35 cellular contexts compared by ENCODE assay signal in genomic region chr14:52901357-52901980, GRCh38. TPM values are rescaled to one million over a fixed set of nuclear protein-coding genes. Genes with fewer than 3 reads are reported as not detected.
DNase-seq lines count a peak whose midpoint lies in the region; ATAC-seq, FAIRE-seq and TF ChIP-seq lines count a peak whose summit lies in the region.
"Had no signal": no experiment of that assay in that cellular context is flagged by ENCODE, and none has a peak within 500 bp of the region (broad histone marks: within the 10 kb centered on the region; RNA-seq: fewer than 3 reads in every experiment).

No MANE protein-coding gene starts in this region.

- BruUV-seq in GM12878 (replicated peaks; lab: Mats Ljungman, UMichigan): TSS peak; percentile 47

- H2AFZ ChIP-seq in GM12878 (ENCODE audit: control insufficient read depth, low read depth, low read length) (no peak overlapping the region), neuronal stem cell (ENCODE audit: low read length) (no peak overlapping the region), MM.1S (ENCODE audit: low read length) (no peak overlapping the region)
- H2AFZ ChIP-seq: hepatocyte had no signal

- no peak overlapping the region for H2AK5ac ChIP-seq in neuronal stem cell (ENCODE audit: low read depth, low read length)

- POLR2A ChIA-PET in GM12878 (lab: Charles Lee): no interaction called here

- H3K18ac ChIP-seq in neuronal stem cell (ENCODE audit: low read length): no peak overlapping the region

- no peak overlapping the region for H2BK15ac ChIP-seq in neuronal stem cell (ENCODE audit: low read length)

- WGBS in GM12878 (ENCODE audit: insufficient coverage, insufficient replicate concordance, low lambda C conversion rate, missing lambda C conversion rate): 28% methylated on average over 4 of the region's 4 CpGs
- WGBS in neuronal stem cell (ENCODE audit: extremely low coverage in 2 of 2, insufficient read length in 2 of 2, insufficient replicate concordance in 1 of 2), 2 donors: no CpG with 5 or more reads among the region's 4 CpGs

- H3K4ac ChIP-seq in neuronal stem cell (ENCODE audit: low read length): no peak overlapping the region

- H4K20me1 ChIP-seq in GM12878 (ENCODE audit: control insufficient read depth, insufficient read depth): no peaks in the 10 kb centered on the region
- no peaks in the 10 kb centered on the region for H4K20me1 ChIP-seq in MM.1S (ENCODE audit: insufficient read depth, low read length)

- SMC1A ChIA-PET in GM12878 (lab: Charles Lee; ENCODE audit: uncharacterized antibody, unreplicated experiment): no interaction called here

- H4K8ac ChIP-seq in neuronal stem cell (ENCODE audit: low read depth, low read length): no peak overlapping the region

- H3K9me3 ChIP-seq in GM12878 (replicated peaks; ENCODE audit: control insufficient read depth, insufficient read depth, low read length): no peaks in the 10 kb centered on the region
- no peaks in the 10 kb centered on the region for H3K9me3 ChIP-seq in neuronal stem cell (replicated peaks in 1 of 2; ENCODE audit: control insufficient read depth in 2 of 2, insufficient read depth in 1 of 2, low read depth in 1 of 2, low read length in 2 of 2)
- no peaks in the 10 kb centered on the region for H3K9me3 ChIP-seq in MM.1S (replicated peaks; ENCODE audit: insufficient read depth, low read length)
- H3K9me3 ChIP-seq: A549, gastrocnemius medialis, HAP-1, lower lobe of right lung, testis, uterus had no signal

- TF ChIP-seq RAD21 in GM12878 (IDR thresholded peaks at IDR 0.05; ENCODE audit: insufficient read depth, low read depth, low read length): no peak

- no peaks in the 10 kb centered on the region for H3F3A ChIP-seq in MM.1S (ENCODE audit: insufficient read depth, low read length)

- CTCF ChIA-PET in GM12878 (lab: Yijun Ruan, JAX): interaction anchor here (1.3 kb wide), 1 partner anchor 30 kb away, joined by 3 read pairs; no protein-coding TSS in a partner anchor

- no peaks in the 10 kb centered on the region for H3K9me2 ChIP-seq in MM.1S (replicated peaks; ENCODE audit: insufficient read depth, low read length)

- H3K4me1 ChIP-seq in GM12878 (ENCODE audit: control insufficient read depth, insufficient read depth, low read length) (no peaks in the 10 kb centered on the region), neuronal stem cell (ENCODE audit: control insufficient read depth in 2 of 2, insufficient read depth in 1 of 2, low read depth in 1 of 2, low read length in 2 of 2) (peaks cover 0 to 4% of the 10 kb centered on the region in 2 donors), MM.1S (ENCODE audit: low read length) (no peaks in the 10 kb centered on the region)
- H3K4me1 ChIP-seq: testis, uterus had no signal

- 0 out of 2 replicates have a peak overlapping the region, but pooled peaks have one; percentile 15 for H3K27ac ChIP-seq in 22Rv1
- H3K27ac ChIP-seq in GM12878 (ENCODE audit: control insufficient read depth, insufficient read depth): no peak overlapping the region
- H3K27ac ChIP-seq in neuronal stem cell (replicated peaks; ENCODE audit: low read length): peak overlapping the region; percentile 22
- no peak overlapping the region for H3K27ac ChIP-seq in MM.1S (ENCODE audit: low read length)
- H3K27ac ChIP-seq: gastrocnemius medialis, hepatocyte, lower lobe of right lung, skin epidermis, testis, uterus had no signal

- no peak overlapping the region for H3K9ac ChIP-seq in GM12878 (ENCODE audit: control insufficient read depth, insufficient read depth, low read length)
- no peak overlapping the region for H3K9ac ChIP-seq in neuronal stem cell (ENCODE audit: low read depth, low read length, poor library complexity)
- no peak overlapping the region for H3K9ac ChIP-seq in MM.1S (ENCODE audit: low read length)

- no peak for TF ChIP-seq POLR2A in GM12878 (IDR thresholded peaks at IDR 0.05; ENCODE audit: low read depth, low read length)

- H2BK12ac ChIP-seq in neuronal stem cell (ENCODE audit: low read length): no peak overlapping the region

- H4K91ac ChIP-seq in neuronal stem cell (ENCODE audit: low read depth, low read length, poor library complexity): no peak overlapping the region

- H3K4me2 ChIP-seq in GM12878 (ENCODE audit: control insufficient read depth, insufficient read depth) (no peak overlapping the region), neuronal stem cell (ENCODE audit: insufficient read depth, low read length, poor library complexity, severe bottlenecking) (no peak overlapping the region), MM.1S (ENCODE audit: low read depth, low read length) (no peak overlapping the region)
- H3K4me2 ChIP-seq: hepatocyte had no signal

- no peak overlapping the region for H2BK120ac ChIP-seq in neuronal stem cell (ENCODE audit: low read depth, low read length)

- TF ChIP-seq EP300 in GM12878 (IDR thresholded peaks at IDR 0.05; ENCODE audit: borderline replicate concordance in 1 of 2, control insufficient read depth in 1 of 2, low read depth in 2 of 2, low read length in 2 of 2): no peak

- RAD21 ChIA-PET in GM12878 (lab: Charles Lee; ENCODE audit: unreplicated experiment): interaction anchor here (1.2 kb wide), 1 partner anchor 59 kb away, joined by 3 read pairs; no protein-coding TSS in a partner anchor

- FAIRE-seq in HTR-8/SVneo (lab: Jason Lieb, UNC) (peak; percentile 76), GM12878 (lab: Jason Lieb, UNC) (no peak)
- FAIRE-seq: A549, D721Med, endometrium, GM19239 had no signal

- H3K27me3 ChIP-seq in GM12878 (replicated peaks in 1 of 2; ENCODE audit: control insufficient read depth in 2 of 2, insufficient read depth in 2 of 2, low read length in 1 of 2) (no peaks in the 10 kb centered on the region), neuronal stem cell (ENCODE audit: control insufficient read depth in 3 of 3, insufficient read depth in 3 of 3, low read depth in 1 of 3, low read length in 3 of 3) (no peaks in the 10 kb centered on the region), MM.1S (replicated peaks; ENCODE audit: insufficient read depth, low read length) (no peaks in the 10 kb centered on the region)
- H3K27me3 ChIP-seq: gastrocnemius medialis, hepatocyte, testis, uterus had no signal

- no peak overlapping the region for H3K23ac ChIP-seq in neuronal stem cell (ENCODE audit: low read depth, low read length, poor library complexity)

- peaks cover 4% of the 10 kb centered on the region for H3K79me1 ChIP-seq in neuronal stem cell (ENCODE audit: low read depth, low read length)

- H3K4me3 ChIP-seq in GM12878: no peak overlapping the region
- no peak overlapping the region for H3K4me3 ChIP-seq in neuronal stem cell (ENCODE audit: low read length in 2 of 2)
- no peak overlapping the region for H3K4me3 ChIP-seq in MM.1S (ENCODE audit: low read length)
- H3K4me3 ChIP-seq: A549, gastrocnemius medialis, HAP-1, hepatocyte, lower lobe of right lung, skin epidermis, testis, uterus had no signal

- in situ Hi-C loops in GM12878 (cut with MboI): no loop called here

- intact Hi-C loops in GM12878 (cut with micrococcal nuclease; ENCODE audit: unreplicated experiment): no loop called here

- TF ChIP-seq CTCF in 22Rv1 (IDR thresholded peaks at IDR 0.05) (no peak), GM12878 (IDR thresholded peaks at IDR 0.05 in 2 of 3, conservative IDR thresholded peaks at IDR 0.05 in 1 of 3; ENCODE audit: control insufficient read depth in 2 of 3, extremely low read depth in 1 of 3, insufficient read depth in 1 of 3, low read depth in 3 of 3, low read length in 3 of 3) (no peak), MM.1S (IDR thresholded peaks at IDR 0.05; ENCODE audit: low read length) (no peak)

- no peak overlapping the region for H3K14ac ChIP-seq in neuronal stem cell (ENCODE audit: low read length)

- no peak overlapping the region for H2BK5ac ChIP-seq in neuronal stem cell (ENCODE audit: low read length)

- DNase-seq in HTR-8/SVneo (ENCODE audit: insufficient read length, low spot score) (no peak), GM12878 (ENCODE audit: low read depth, low spot score) (no peak), neuronal stem cell (ENCODE audit: low spot score) (no peak), NCI-H187 treated with DMSO at 0.1 percent for 48 hours (lab: John Stamatoyannopoulos, UW) (no peak), H4 (ENCODE audit: low spot score) (no peak), MM.1S (no peak)
- DNase-seq: activated B cell treated with CpG ODN at 0.5 μM for 24 hours; activated CD4-positive, alpha-beta T cell treated with anti-CD3 and anti-CD28 coated beads, Interleukin-2, amount 50 U/mL, for 1 hour; activated gamma-delta T cell; activated naive CD8-positive, alpha-beta T cell treated with anti-CD3 and anti-CD28 coated beads, Interleukin-2, amount 10 ng/mL, durations not matched to agents 7 days and 5 days; activated T-cell treated with anti-CD3 and anti-CD28 coated beads, Interleukin-2, amount 50 U/mL, for 24 hours; CD4-positive, alpha-beta T cell; central memory CD4-positive, alpha-beta T cell; gastrocnemius medialis; kidney glomerular epithelial cell; lower lobe of right lung; naive thymus-derived CD4-positive, alpha-beta T cell; NCI-H146; NCI-H2107; NCI-H345; NCI-H774; occipital lobe; stimulated activated naive CD4-positive, alpha-beta T cell; SW 1271; testis; uterus had no signal

- H3K79me2 ChIP-seq in GM12878 (ENCODE audit: control insufficient read depth, insufficient read depth, low read length) (no peaks in the 10 kb centered on the region), MM.1S (ENCODE audit: low read length) (no peaks in the 10 kb centered on the region)

- ATAC-seq in GM12878 (no peak), GM18907 (IDR thresholded peaks at IDR 0.05; ENCODE audit: unreplicated experiment) (no peak)
- ATAC-seq: A549; gastrocnemius medialis; lower lobe of right lung; naive thymus-derived CD4-positive, alpha-beta T cell had no signal

- H3K36me3 ChIP-seq in GM12878 (ENCODE audit: control insufficient read depth in 2 of 2, insufficient read depth in 2 of 2, low read length in 1 of 2) (no peaks in the 10 kb centered on the region), neuronal stem cell (replicated peaks in 1 of 2; ENCODE audit: control insufficient read depth in 2 of 2, insufficient read depth in 2 of 2, low read length in 2 of 2) (peaks cover 9 to 32% of the 10 kb centered on the region in 2 donors), MM.1S (replicated peaks; ENCODE audit: insufficient read depth, low read length) (no peaks in the 10 kb centered on the region)
- H3K36me3 ChIP-seq: uterus had no signal

RNA-seq across cellular contexts. Expression of gene FERMT2, which starts 49.4 kb away (rescaled TPM):
- 49.5 and 53.7 TPM in 2 replicates for total RNA-seq in GM12878 (2013; cell fraction: nucleolus; rRNA removed)
- total RNA-seq in GM12878 (2014; rRNA removed) (20.8 and 25.2 TPM in 2 replicates), GM12878 (2014; rRNA removed; fragmentation: Illumina TruSeq; extraction: Trizol) (23.7 and 24.6 TPM in 2 replicates), GM12878 (2021) (22.6 and 26.6 TPM in 2 replicates)
- polyA plus RNA-seq in GM12878 (2011; ENCODE audit: low read depth): 1.2 TPM
- polyA plus RNA-seq in GM12878 (2011; rRNA removed) (6.1 and 8.9 TPM in 2 replicates), GM12878 (2014; fragmentation: Illumina TruSeq; extraction: Trizol) (35.5 and 42.5 TPM in 2 replicates), GM12878 (2014; fragmentation: Nextera tagmentation; extraction: Ambion mirVana) (1 to 10 TPM; 4.9 to 8.6 TPM), GM12878 (2014; rRNA removed) (15.6 and 19.7 TPM in 2 replicates), GM12878 (2016; fragmentation: Nextera tagmentation; extraction: Ambion mirVana) (10 to 100 TPM; 16.9 to 19.3 TPM)
- polyA plus RNA-seq in GM12878 (2011; cell fraction: cytosol; rRNA removed): 2.0 and 2.4 TPM in 2 replicates
- 4.9 and 5.3 TPM in 2 replicates for polyA plus RNA-seq in GM12878 (2011; cell fraction: nucleus; rRNA removed)
- polyA plus RNA-seq in GM12878 (2012): 1.6 and 1.7 TPM in 2 replicates
- 3.5 and 4.6 TPM in 2 replicates for polyA minus RNA-seq in GM12878 (2011; rRNA and poly(A)+ RNA removed)
- 2.6 and 3.5 TPM in 2 replicates for polyA minus RNA-seq in GM12878 (2011; cell fraction: cytosol; rRNA and poly(A)+ RNA removed)
- 1.5 and 2.3 TPM in 2 replicates for polyA minus RNA-seq in GM12878 (2011; cell fraction: nucleus; rRNA and poly(A)+ RNA removed)
- polyA plus RNA-seq in neuronal stem cell (2013, experiment 1 of 2): 98.8 TPM
- polyA plus RNA-seq in neuronal stem cell (2013, experiment 2 of 2): 103 TPM
- 47.1 and 53.5 TPM in 2 replicates for total RNA-seq in H4 (2014; rRNA removed; shearing (Covaris generic))
- polyA plus RNA-seq: naive thymus-derived CD4-positive, alpha-beta T cell had no signal

Comparison
In these comparisons a context has a peak if more than half of its experiments do, and no peak if none do; other contexts are left out.
1. H3K27ac ChIP-seq: peak in 22Rv1 (single experiment) and neuronal stem cell (single experiment); none in GM12878 (single experiment) and MM.1S (single experiment).